In the genomic region with DNA sequence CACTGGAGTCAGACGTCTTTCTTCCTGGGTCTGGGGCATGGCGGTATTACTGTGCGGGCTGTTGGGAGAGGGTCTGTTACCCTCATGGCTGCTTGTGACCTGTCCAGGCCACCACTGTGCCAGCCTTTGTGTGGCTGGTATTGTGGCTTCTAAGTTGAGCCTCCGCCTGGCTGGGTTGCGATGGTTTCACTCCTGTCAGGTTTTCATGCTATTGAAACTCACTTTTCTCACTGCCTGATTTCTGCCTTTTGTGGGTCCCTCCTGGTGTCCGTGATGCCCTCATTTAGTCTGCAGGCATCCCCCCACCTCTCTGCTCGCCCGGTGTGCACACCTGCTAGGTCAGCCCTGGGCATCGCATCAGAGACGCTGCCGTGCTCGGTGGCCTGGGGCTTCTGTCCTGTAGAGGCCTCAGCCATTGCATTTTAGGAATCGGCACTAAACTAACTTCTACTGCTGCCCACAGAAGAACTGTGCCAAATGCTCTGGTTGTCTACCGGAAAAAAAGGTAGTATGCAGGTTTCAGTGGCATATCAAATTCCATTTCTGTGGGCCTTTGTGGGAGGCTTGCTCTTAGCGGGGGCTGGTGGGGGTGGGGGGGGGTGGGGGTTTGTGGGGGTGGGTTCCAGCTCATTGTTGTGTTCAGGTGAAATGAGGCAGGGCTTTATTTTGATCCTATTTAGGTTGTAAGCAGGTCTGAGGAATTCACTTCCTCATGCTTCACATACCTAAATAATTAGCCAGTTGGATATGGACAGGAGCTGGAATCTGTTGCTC, we compare ENCODE assay signal across 13 cellular contexts.
DNase-seq lines count a peak whose midpoint lies in the region; ATAC-seq and TF ChIP-seq lines count a peak whose summit lies in the region.
"Had no signal": no experiment of that assay in that cellular context is flagged by ENCODE, and none has a peak within 500 bp of the region (broad histone marks: within the 10 kb centered on the region; RNA-seq: fewer than 3 reads in every experiment).

No MANE protein-coding gene starts in this region.

- BruUV-seq in PC-3 (replicated peaks; lab: Mats Ljungman, UMichigan): no TSS peak

- H3K9me3 ChIP-seq in PC-3 (ENCODE audit: low read length) (no peaks in the 10 kb centered on the region), neural progenitor cell (ENCODE audit: low read depth) (no peaks in the 10 kb centered on the region), upper lobe of left lung (no peaks in the 10 kb centered on the region)
- H3K9me3 ChIP-seq: gastrocnemius medialis had no signal

- H3F3A ChIP-seq in PC-3 (ENCODE audit: low read length, unreplicated experiment) (no peaks in the 10 kb centered on the region), neural progenitor cell (ENCODE audit: low read depth) (no peaks in the 10 kb centered on the region)

- no peaks in the 10 kb centered on the region for H3K9me2 ChIP-seq in PC-3 (replicated peaks; ENCODE audit: low read length)

- H3K9ac ChIP-seq in PC-3 (ENCODE audit: low read length): no peak overlapping the region
- no peak overlapping the region for H3K9ac ChIP-seq in neural progenitor cell

- H3K9me3 Mint-ChIP-seq in neural progenitor cell: peaks cover 2% of the 10 kb centered on the region
- H3K9me3 Mint-ChIP-seq in stimulated activated naive B cell treated with anti-CD40 and anti-IgM and Interleukin-4, amounts not matched to agents 10 μg/mL and 1 μg/mL and 100 μg/mL, for 72 hours: peaks cover 6 to 14% of the 10 kb centered on the region in 2 donors

- ATAC-seq in PC-3: peak; percentile 86
- no peak for ATAC-seq in HG03097 (IDR thresholded peaks at IDR 0.05; ENCODE audit: low FRiP score, unreplicated experiment)
- no peak for ATAC-seq in stimulated activated naive B cell treated with anti-CD40 and anti-IgM and Interleukin-4, amounts not matched to agents 10 μg/mL and 1 μg/mL and 100 μg/mL, for 72 hours (replicated peaks)
- ATAC-seq in upper lobe of left lung (ENCODE audit: low FRiP score in 2 of 2): no peak
- ATAC-seq: gastrocnemius medialis, T-helper 17 cell had no signal

- H3K79me2 ChIP-seq in PC-3 (ENCODE audit: low read length) (no peaks in the 10 kb centered on the region), neural progenitor cell (ENCODE audit: low read depth) (no peaks in the 10 kb centered on the region)

- POLR2A ChIA-PET in PC-3 (lab: Charles Lee; ENCODE audit: unreplicated experiment): no interaction called here

- WGBS in upper lobe of left lung, 2 donors: 90 to 98% methylated on average over 11 to 15 of the region's 15 CpGs

- no peak overlapping the region for H2AFZ ChIP-seq in PC-3 (ENCODE audit: low read length)
- no peak overlapping the region for H2AFZ ChIP-seq in neural progenitor cell (replicated peaks)

- DNase-seq in ELF-1 (ENCODE audit: low read depth, low spot score) (peak; percentile 23), PC-3 (peak; percentile 75), epithelial cell of prostate (ENCODE audit: low read depth, low spot score) (peak; percentile 6), neural progenitor cell (ENCODE audit: low spot score) (peak; percentile 48), upper lobe of left lung (no peak)
- DNase-seq in central memory CD4-positive, alpha-beta T cell: no peak
- no peak for DNase-seq in stimulated activated naive B cell treated with anti-CD40 and anti-IgM and Interleukin-4, amounts not matched to agents 10 μg/mL and 1 μg/mL and 100 μg/mL, for 72 hours
- DNase-seq: COR-L47, gastrocnemius medialis, NCI-H69, right cardiac atrium, T-helper 17 cell had no signal

- CTCF ChIA-PET in PC-3 (lab: Charles Lee): no interaction called here

- H3K4me2 ChIP-seq in PC-3 (ENCODE audit: low read length): peak overlapping the region; percentile 62
- peak overlapping the region; percentile 47 for H3K4me2 ChIP-seq in neural progenitor cell

- H4K20me1 ChIP-seq in PC-3 (ENCODE audit: low read length) (no peaks in the 10 kb centered on the region), neural progenitor cell (ENCODE audit: low read depth) (no peaks in the 10 kb centered on the region)

- no peaks in the 10 kb centered on the region for H3K27me3 Mint-ChIP-seq in neural progenitor cell (ENCODE audit: insufficient read depth, low read depth)
- H3K27me3 Mint-ChIP-seq in stimulated activated naive B cell treated with anti-CD40 and anti-IgM and Interleukin-4, amounts not matched to agents 10 μg/mL and 1 μg/mL and 100 μg/mL, for 72 hours: no peaks in the 10 kb centered on the region
- H3K27me3 Mint-ChIP-seq: T-helper 17 cell had no signal

- no peak for TF ChIP-seq POLR2A in upper lobe of left lung (IDR thresholded peaks at IDR 0.05)

- H3K4me3 Mint-ChIP-seq in neural progenitor cell: no peak overlapping the region
- no peak overlapping the region for H3K4me3 Mint-ChIP-seq in stimulated activated naive B cell treated with anti-CD40 and anti-IgM and Interleukin-4, amounts not matched to agents 10 μg/mL and 1 μg/mL and 100 μg/mL, for 72 hours
- H3K4me3 Mint-ChIP-seq: T-helper 17 cell had no signal

- no peak for TF ChIP-seq CTCF in PC-3 (conservative IDR thresholded peaks at IDR 0.05; ENCODE audit: low read depth, low read length)
- TF ChIP-seq CTCF in neural progenitor cell (IDR thresholded peaks at IDR 0.05): no peak
- no peak for TF ChIP-seq CTCF in upper lobe of left lung (IDR thresholded peaks at IDR 0.05)

- H3K27ac Mint-ChIP-seq in neural progenitor cell: no peak overlapping the region
- H3K27ac Mint-ChIP-seq in stimulated activated naive B cell treated with anti-CD40 and anti-IgM and Interleukin-4, amounts not matched to agents 10 μg/mL and 1 μg/mL and 100 μg/mL, for 72 hours: no peak overlapping the region
- H3K27ac Mint-ChIP-seq: T-helper 17 cell had no signal

- intact Hi-C loops in PC-3 (cut with micrococcal nuclease): no loop called here

- H3K27ac ChIP-seq in PC-3 (ENCODE audit: low read length): no peak overlapping the region
- no peak overlapping the region for H3K27ac ChIP-seq in epithelial cell of prostate
- H3K27ac ChIP-seq in neural progenitor cell: no peak overlapping the region
- peak overlapping the region in 2 of 4 donors; percentile 7 to 39 for H3K27ac ChIP-seq in upper lobe of left lung
- H3K27ac ChIP-seq: gastrocnemius medialis had no signal

- no peaks in the 10 kb centered on the region for H3K36me3 Mint-ChIP-seq in neural progenitor cell
- H3K36me3 Mint-ChIP-seq in stimulated activated naive B cell treated with anti-CD40 and anti-IgM and Interleukin-4, amounts not matched to agents 10 μg/mL and 1 μg/mL and 100 μg/mL, for 72 hours: peaks cover 39 to 42% of the 10 kb centered on the region in 2 donors

- no peaks in the 10 kb centered on the region for H3K27me3 ChIP-seq in PC-3 (ENCODE audit: low read length)
- H3K27me3 ChIP-seq in neural progenitor cell: no peaks in the 10 kb centered on the region
- H3K27me3 ChIP-seq in upper lobe of left lung: no peaks in the 10 kb centered on the region
- H3K27me3 ChIP-seq: gastrocnemius medialis had no signal

- peaks cover 8% of the 10 kb centered on the region for H3K4me1 Mint-ChIP-seq in neural progenitor cell
- H3K4me1 Mint-ChIP-seq in stimulated activated naive B cell treated with anti-CD40 and anti-IgM and Interleukin-4, amounts not matched to agents 10 μg/mL and 1 μg/mL and 100 μg/mL, for 72 hours: peaks cover 26 to 46% of the 10 kb centered on the region in 2 donors

- no peak for TF ChIP-seq EP300 in upper lobe of left lung (IDR thresholded peaks at IDR 0.05)

- no peaks in the 10 kb centered on the region for H3K36me3 ChIP-seq in PC-3 (ENCODE audit: low read depth, low read length)
- H3K36me3 ChIP-seq in neural progenitor cell: no peaks in the 10 kb centered on the region
- H3K36me3 ChIP-seq in upper lobe of left lung: peaks cover 0 to 2% (median 1%) of the 10 kb centered on the region in 4 donors
- H3K36me3 ChIP-seq: gastrocnemius medialis had no signal

- H3K4me1 ChIP-seq in PC-3 (ENCODE audit: insufficient read depth, low read length): peaks cover 12% of the 10 kb centered on the region
- peaks cover 7% of the 10 kb centered on the region for H3K4me1 ChIP-seq in neural progenitor cell
- H3K4me1 ChIP-seq in upper lobe of left lung: peaks cover 9 to 19% (median 15%) of the 10 kb centered on the region in 4 donors

- H3K4me3 ChIP-seq in PC-3 (ENCODE audit: low read length): no peak overlapping the region
- no peak overlapping the region for H3K4me3 ChIP-seq in neural progenitor cell
- no peak overlapping the region for H3K4me3 ChIP-seq in upper lobe of left lung
- H3K4me3 ChIP-seq: gastrocnemius medialis had no signal

Comparison
In these comparisons a context has a peak if more than half of its experiments do, and no peak if none do; other contexts are left out.
1. DNase-seq: peak in ELF-1 (single experiment), PC-3 (single experiment), epithelial cell of prostate (single experiment) and neural progenitor cell (single experiment); none in central memory CD4-positive, alpha-beta T cell (single experiment), stimulated activated naive B cell treated with anti-CD40 and anti-IgM and Interleukin-4, amounts not matched to agents 10 μg/mL and 1 μg/mL and 100 μg/mL, for 72 hours (single experiment) and upper lobe of left lung (0 of 2).